In the genomic region with DNA sequence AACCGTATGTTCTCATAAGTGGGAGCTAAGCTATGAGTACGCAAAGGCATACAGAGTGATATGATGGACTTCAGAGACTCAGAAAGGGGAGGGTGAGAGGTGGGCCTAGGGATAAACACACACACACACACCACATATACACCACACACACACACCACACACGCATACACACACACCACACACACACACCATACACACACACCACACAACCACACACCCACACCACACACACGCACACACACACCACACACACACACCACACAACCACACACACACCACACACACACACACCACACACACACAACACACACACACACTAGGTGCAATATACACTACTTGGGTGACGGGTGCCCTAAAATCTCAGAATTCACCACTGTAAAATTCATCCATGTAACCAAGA, we compare ENCODE assay signal across 23 cellular contexts.
"Had no signal": no experiment of that assay in that cellular context is flagged by ENCODE, and none has a peak within 500 bp of the region (broad histone marks: within the 10 kb centered on the region; RNA-seq: fewer than 3 reads in every experiment).

No MANE protein-coding gene starts in this region.

- H3K36me3 ChIP-seq: gastrocnemius medialis, left lung, neural progenitor cell, prostate gland, right atrium auricular region, sigmoid colon, tibial artery, upper lobe of left lung, uterus had no signal

- DNase-seq: dorsolateral prefrontal cortex; effector CD4-positive, alpha-beta T cell; gastrocnemius medialis; left cardiac atrium; left lung; mesendoderm; midbrain; naive thymus-derived CD4-positive, alpha-beta T cell; nucleus accumbens; sigmoid colon; stimulated activated CD4-positive, alpha-beta T cell treated with anti-CD3 and anti-CD28 coated beads, Interleukin-4, amount 100 ng/mL, for 4 hours; stimulated activated naive CD8-positive, alpha-beta T cell treated with anti-CD3 and anti-CD28 coated beads, Interleukin-15, Interleukin-2, amounts not matched to agents 100 U/mL and 50 U/mL, for 24 hours; substantia nigra; testis; tibial artery; upper lobe of left lung; uterus had no signal

- H3K4me3 ChIP-seq: dorsolateral prefrontal cortex, gastrocnemius medialis, hepatocyte, left lung, neural progenitor cell, prostate gland, right atrium auricular region, sigmoid colon, testis, tibial artery, upper lobe of left lung, uterus had no signal

- ATAC-seq: gastrocnemius medialis; left cardiac atrium; left lung; naive thymus-derived CD4-positive, alpha-beta T cell; stimulated activated memory B cell treated with anti-CD40 and anti-IgM and Interleukin-4, amounts not matched to agents 10 μg/mL and 1 μg/mL and 100 μg/mL, for 72 hours; stimulated activated naive CD8-positive, alpha-beta T cell treated with anti-CD3 and anti-CD28 coated beads, Interleukin-15, Interleukin-2, amounts not matched to agents 100 U/mL and 50 U/mL, for 24 hours had no signal

- H3K9ac ChIP-seq: neural progenitor cell had no signal

- H3K27ac ChIP-seq: gastrocnemius medialis, hepatocyte, left lung, neural progenitor cell, prostate gland, right atrium auricular region, sigmoid colon, testis, tibial artery, upper lobe of left lung, uterus had no signal

- H3K27me3 ChIP-seq: dorsolateral prefrontal cortex, gastrocnemius medialis, hepatocyte, neural progenitor cell, right atrium auricular region, sigmoid colon, testis, upper lobe of left lung, uterus had no signal

- H3K9me3 ChIP-seq: gastrocnemius medialis, left lung, prostate gland, right atrium auricular region, sigmoid colon, testis, tibial artery, upper lobe of left lung, uterus had no signal

- H3K4me1 ChIP-seq: gastrocnemius medialis, left lung, neural progenitor cell, prostate gland, right atrium auricular region, sigmoid colon, testis, tibial artery, uterus had no signal

- H3K4me2 ChIP-seq: hepatocyte, neural progenitor cell had no signal

- H2AFZ ChIP-seq: hepatocyte, neural progenitor cell had no signal

- FAIRE-seq: colon had no signal

- H3K79me2 ChIP-seq: hepatocyte had no signal
